13 cellular contexts compared by ENCODE assay signal in the genomic region with DNA sequence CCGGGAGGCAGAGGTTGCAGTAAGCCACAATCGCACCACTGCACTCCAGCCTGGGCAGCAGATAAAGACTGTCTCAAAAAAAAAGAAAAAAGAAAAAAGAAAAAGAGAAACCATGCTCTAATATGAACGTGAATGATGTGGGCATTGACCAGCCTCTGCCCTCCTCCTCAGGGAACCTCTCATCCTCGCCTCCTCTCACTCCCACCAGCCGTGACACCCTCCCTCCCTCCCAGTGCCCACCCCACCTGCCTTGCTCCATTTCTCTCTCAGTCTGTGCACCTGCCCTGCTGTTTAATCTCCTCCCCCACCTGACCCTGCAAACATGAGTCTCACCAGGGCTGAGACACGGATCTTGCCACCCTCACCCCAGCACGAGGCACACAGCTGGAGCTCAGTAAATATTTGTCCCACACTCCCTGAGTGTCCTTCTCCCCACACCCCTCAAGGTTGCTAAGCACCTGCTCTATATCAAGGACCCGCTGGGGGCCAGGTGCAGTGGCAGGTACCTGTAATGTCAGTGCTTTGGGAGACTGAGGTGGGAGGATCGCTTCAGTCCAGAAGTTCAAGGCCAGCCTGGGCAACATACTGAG. TPM values are rescaled to one million over a fixed set of nuclear protein-coding genes. Genes with fewer than 3 reads are reported as not detected.
DNase-seq lines count a peak whose midpoint lies in the region; TF ChIP-seq lines count a peak whose summit lies in the region.
"Had no signal": no experiment of that assay in that cellular context is flagged by ENCODE, and none has a peak within 500 bp of the region (broad histone marks: within the 10 kb centered on the region; RNA-seq: fewer than 3 reads in every experiment).

No MANE protein-coding gene starts in this region.

- peak overlapping the region; percentile 2 for H3K27ac Mint-ChIP-seq in osteocyte (ENCODE audit: unreplicated experiment)

- peak; percentile 53 for DNase-seq in DMS153 treated with DMSO at 0.1 percent for 48 hours (lab: John Stamatoyannopoulos, UW; ENCODE audit: unreplicated experiment)
- peak; percentile 96 for DNase-seq in NCI-H2029 treated with DMSO at 0.1 percent for 48 hours (lab: John Stamatoyannopoulos, UW)
- DNase-seq in SHP77 treated with DMSO at 0.1 percent for 48 hours (lab: John Stamatoyannopoulos, UW), result peak; percentile 91
- DNase-seq in osteocyte (ENCODE audit: extremely low spot score, unreplicated experiment), result no peak
- DNase-seq in NCI-H446 (lab: John Stamatoyannopoulos, UW), result no peak
- no peak for DNase-seq in OCI-M2 (lab: John Stamatoyannopoulos, UW; ENCODE audit: unreplicated experiment)
- no peak for DNase-seq in GM13977 (ENCODE audit: low spot score)
- no peak for DNase-seq in germinal center (ENCODE audit: low spot score)
- DNase-seq: IMR-90; midbrain; NCI-H446 treated with DMSO at 0.1 percent for 48 hours; SIG-M5; stimulated activated CD4-positive, alpha-beta T cell treated with anti-CD3 and anti-CD28 coated beads, Interleukin-2, amount 100 ng/mL, for 24 hours had no signal

- in situ Hi-C loops in GM13977 (cut with MboI; ENCODE audit: low pct_unique_long_range_greater_than_20kb, low sequenced_read_pairs, unreplicated experiment), result no loop called here

- no peaks in the 10 kb centered on the region for H3K9me3 Mint-ChIP-seq in osteocyte (ENCODE audit: unreplicated experiment)

- H3K4me3 Mint-ChIP-seq in osteocyte (ENCODE audit: unreplicated experiment), result no peak overlapping the region

- peaks cover 2% of the 10 kb centered on the region for H3K36me3 Mint-ChIP-seq in osteocyte (ENCODE audit: unreplicated experiment)

- TF ChIP-seq CTCF in osteocyte (IDR thresholded peaks at IDR 0.05) (no peak), GM13977 (IDR thresholded peaks at IDR 0.05; ENCODE audit: extremely low read depth, insufficient read depth, missing control alignments) (no peak)

- peaks cover 16% of the 10 kb centered on the region for H3K4me1 Mint-ChIP-seq in osteocyte (ENCODE audit: unreplicated experiment)

- no peaks in the 10 kb centered on the region for H3K27me3 Mint-ChIP-seq in osteocyte (ENCODE audit: unreplicated experiment)

RNA-seq across cellular contexts. Expression of a gene that starts 7.5 kb away (rescaled TPM):
- total RNA-seq in osteocyte, result 48.5 and 50.5 TPM in 2 replicates

RNA-seq across cellular contexts. Expression of a gene that starts 18.0 kb away (rescaled TPM):
- 23.9 and 29.1 TPM in 2 replicates for total RNA-seq in osteocyte

RNA-seq across cellular contexts. Expression of a gene that starts 50.1 kb away (rescaled TPM):
- total RNA-seq in osteocyte, result 31.0 and 40.0 TPM in 2 replicates

RNA-seq across cellular contexts. Expression of a gene that starts 53.9 kb away (rescaled TPM):
- total RNA-seq in osteocyte, result 96.5 and 118 TPM in 2 replicates

Comparison
In these comparisons a context has a peak if more than half of its experiments do, and no peak if none do; other contexts are left out.
1. DNase-seq: peak in DMS153 treated with DMSO at 0.1 percent for 48 hours (single experiment), NCI-H2029 treated with DMSO at 0.1 percent for 48 hours (single experiment) and SHP77 treated with DMSO at 0.1 percent for 48 hours (single experiment); none in osteocyte (single experiment), NCI-H446 (0 of 2), OCI-M2 (single experiment), GM13977 (single experiment) and germinal center (single experiment).